27 cellular contexts compared by ENCODE assay signal in the genomic region with DNA sequence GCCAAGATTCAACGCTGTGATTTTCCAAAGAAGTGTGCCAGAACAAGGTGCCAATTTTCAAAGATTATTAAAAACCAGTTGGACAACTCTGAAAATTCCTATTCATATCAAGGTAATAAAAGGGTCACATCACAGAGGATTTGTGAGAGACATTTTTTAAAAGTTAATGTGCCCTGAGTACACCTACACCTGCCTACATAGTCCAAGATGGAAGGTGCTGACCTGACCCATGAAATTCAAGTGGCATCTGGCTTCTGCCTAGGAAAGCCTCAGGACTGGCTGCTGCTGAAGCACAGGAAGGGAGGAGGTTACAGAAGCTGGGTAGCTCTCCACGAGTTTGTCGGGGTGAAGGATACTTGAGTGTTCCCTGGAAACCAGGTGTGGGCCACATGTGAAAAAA.
"Had no signal": no experiment of that assay in that cellular context is flagged by ENCODE, and none has a peak within 500 bp of the region (broad histone marks: within the 10 kb centered on the region; RNA-seq: fewer than 3 reads in every experiment).

No MANE protein-coding gene starts in this region.

- DNase-seq: cerebellar nuclear complex; effector CD8-positive, alpha-beta T cell; endodermal cell; foreskin keratinocyte; heart right ventricle; hippocampal formation; kidney glomerular epithelial cell; left colon; left ventricle myocardium superior; mucosa of descending colon; naive B cell; right lobe of liver; small intestine; stimulated activated CD4-positive, alpha-beta T cell treated with anti-CD3 and anti-CD28 coated beads, Interleukin-15, amount 100 ng/mL, for 24 hours; stimulated activated CD4-positive, alpha-beta T cell treated with anti-CD3 and anti-CD28 coated beads, Interleukin-2, amount 100 ng/mL, for 48 hours; stimulated activated CD8-positive, alpha-beta memory T cell treated with anti-CD3 and anti-CD28 coated beads, Interleukin-4, amount 100 ng/mL, for 48 hours; stimulated activated naive CD4-positive, alpha-beta T cell treated with Interleukin-2 at 50 U/mL for 16 hours; stomach; thyroid gland; trophoblast cell had no signal

- H3K9me3 ChIP-seq: esophagus muscularis mucosa, gastroesophageal sphincter, heart right ventricle, mucosa of descending colon, neutrophil, right lobe of liver, stomach, thyroid gland had no signal

- H3K36me3 ChIP-seq: esophagus muscularis mucosa, gastroesophageal sphincter, heart right ventricle, neutrophil, right lobe of liver, stomach, thyroid gland had no signal

- H3K4me3 ChIP-seq: esophagus muscularis mucosa, gastroesophageal sphincter, heart right ventricle, lung, mucosa of descending colon, right lobe of liver, stomach, thyroid gland had no signal

- H3K27me3 ChIP-seq: esophagus muscularis mucosa, foreskin keratinocyte, gastroesophageal sphincter, heart right ventricle, neutrophil, right lobe of liver, stomach, thyroid gland had no signal

- ATAC-seq: foreskin keratinocyte; gastroesophageal sphincter; heart right ventricle; left colon; left ventricle myocardium superior; mucosa of descending colon; natural killer cell treated with Interleukin-12 subunit alpha and Interleukin-12 subunit beta and Interleukin-15 and Interleukin-18, amount 100 ng/mL, for 72 hours; right lobe of liver had no signal

- H3K27ac ChIP-seq: epithelial cell of prostate, esophagus muscularis mucosa, foreskin keratinocyte, gastroesophageal sphincter, heart right ventricle, neutrophil, parathyroid adenoma, right lobe of liver, thyroid gland had no signal

- H3K4me1 ChIP-seq: esophagus muscularis mucosa, foreskin keratinocyte, gastroesophageal sphincter, heart right ventricle, parathyroid adenoma, right lobe of liver, thyroid gland had no signal
